In genomic region chr1:13356774-13357173, GRCh38 we compare ENCODE assay signal across 1 cellular context.
TF ChIP-seq lines count a peak whose summit lies in the region.

No MANE protein-coding gene starts in this region.

TF ChIP-seq in HepG2, 621 proteins besides CTCF, POLR2A, EP300 and RAD21:
- TF ChIP-seq SMC3 (IDR thresholded peaks at IDR 0.05; ENCODE audit: low read length) (peak; percentile 46; the same call in 1 of the 2 replicates), STAG1 (CRISPR knock-in tag; IDR thresholded peaks at IDR 0.05) (peak; percentile 59)
